ENCODE assay signal across 29 cellular contexts in the genomic region with DNA sequence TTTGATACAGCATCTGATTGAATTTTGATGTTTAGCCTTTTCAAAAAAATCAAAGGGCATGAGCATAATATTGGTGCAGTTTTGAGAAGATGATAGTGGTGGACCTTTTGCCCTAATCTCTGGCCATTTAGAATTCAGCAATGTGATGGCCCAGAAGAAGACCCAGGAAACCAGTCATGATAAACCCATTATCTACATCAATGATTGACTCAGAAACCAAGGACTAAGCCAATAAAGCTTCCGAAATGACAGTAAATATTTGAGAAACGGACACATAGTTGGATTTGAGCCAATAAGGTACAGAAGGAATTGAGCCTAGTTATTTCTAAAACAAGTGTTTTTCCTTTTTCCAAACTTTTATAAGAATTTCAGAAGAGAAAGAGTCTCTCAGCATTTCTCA.
"Had no signal": no experiment of that assay in that cellular context is flagged by ENCODE, and none has a peak within 500 bp of the region (broad histone marks: within the 10 kb centered on the region; RNA-seq: fewer than 3 reads in every experiment).

No MANE protein-coding gene starts in this region.

- H3K4me3 ChIP-seq: neural progenitor cell, ovary, psoas muscle, skin epidermis, smooth muscle cell, spleen, suprapubic skin, testis, tibial artery, transverse colon, upper lobe of right lung, uterus had no signal

- DNase-seq: naive thymus-derived CD4-positive, alpha-beta T cell; natural killer cell; occipital lobe; ovary; posterior cingulate gyrus; psoas muscle; right cardiac atrium; spleen; stimulated activated CD4-positive, alpha-beta T cell treated with anti-CD3 and anti-CD28 coated beads, Interleukin-15, amount 100 ng/mL, for 24 hours; stimulated activated CD4-positive, alpha-beta T cell treated with anti-CD3 and anti-CD28 coated beads, Interleukin-2, amount 100 ng/mL, for 24 hours; stimulated activated CD4-positive, alpha-beta T cell treated with anti-CD3 and anti-CD28 coated beads, Interleukin-4, amount 100 ng/mL, for 1 hour; stimulated activated CD4-positive, alpha-beta T cell treated with anti-CD3 and anti-CD28 coated beads, Interleukin-4, amount 100 ng/mL, for 4 hours; stimulated activated CD8-positive, alpha-beta memory T cell treated with anti-CD3 and anti-CD28 coated beads, Interleukin-4, amount 100 ng/mL, for 48 hours; stimulated activated naive CD4-positive, alpha-beta T cell; stimulated activated naive CD8-positive, alpha-beta T cell treated with anti-CD3 and anti-CD28 coated beads, Interleukin-15, amount 100 ng/mL, for 72 hours; stimulated activated naive CD8-positive, alpha-beta T cell treated with anti-CD3 and anti-CD28 coated beads, Interleukin-15, Interleukin-2, amounts not matched to agents 100 U/mL and 50 U/mL, for 24 hours; substantia nigra; testis; tibial artery; transverse colon; upper lobe of right lung; uterus had no signal

- H3K9me3 ChIP-seq: ovary, psoas muscle, spleen, suprapubic skin, testis, tibial artery, transverse colon, upper lobe of right lung, uterus had no signal

- H3K36me3 ChIP-seq: neural progenitor cell, ovary, spleen, suprapubic skin, tibial artery, transverse colon, upper lobe of right lung, uterus had no signal

- H3K9ac ChIP-seq: neural progenitor cell, parathyroid adenoma had no signal

- H3K79me2 ChIP-seq: parathyroid adenoma had no signal

- H3K4me1 ChIP-seq: parathyroid adenoma, psoas muscle, spleen, suprapubic skin, tibial artery, transverse colon, upper lobe of right lung, uterus had no signal

- H3K4me2 ChIP-seq: neural progenitor cell, smooth muscle cell had no signal

- ATAC-seq: naive thymus-derived CD4-positive, alpha-beta T cell; natural killer cell; psoas muscle; right cardiac atrium; sciatic nerve; stimulated activated memory B cell treated with anti-CD40 and anti-IgM and Interleukin-4, amounts not matched to agents 10 μg/mL and 1 μg/mL and 100 μg/mL, for 72 hours; stimulated activated naive CD8-positive, alpha-beta T cell treated with anti-CD3 and anti-CD28 coated beads, Interleukin-15, amount 100 ng/mL, for 72 hours; stimulated activated naive CD8-positive, alpha-beta T cell treated with anti-CD3 and anti-CD28 coated beads, Interleukin-15, Interleukin-2, amounts not matched to agents 100 U/mL and 50 U/mL, for 24 hours; upper lobe of right lung had no signal

- H3K27ac ChIP-seq: neural progenitor cell, ovary, parathyroid adenoma, psoas muscle, skin epidermis, spleen, suprapubic skin, testis, tibial artery, transverse colon, upper lobe of right lung, uterus had no signal

- H3K27me3 ChIP-seq: neural progenitor cell, ovary, spleen, suprapubic skin, testis, tibial artery, transverse colon, upper lobe of right lung, uterus had no signal

- H2AFZ ChIP-seq: neural progenitor cell, parathyroid adenoma had no signal
